ENCODE assay signal across 24 cellular contexts in the genomic region with DNA sequence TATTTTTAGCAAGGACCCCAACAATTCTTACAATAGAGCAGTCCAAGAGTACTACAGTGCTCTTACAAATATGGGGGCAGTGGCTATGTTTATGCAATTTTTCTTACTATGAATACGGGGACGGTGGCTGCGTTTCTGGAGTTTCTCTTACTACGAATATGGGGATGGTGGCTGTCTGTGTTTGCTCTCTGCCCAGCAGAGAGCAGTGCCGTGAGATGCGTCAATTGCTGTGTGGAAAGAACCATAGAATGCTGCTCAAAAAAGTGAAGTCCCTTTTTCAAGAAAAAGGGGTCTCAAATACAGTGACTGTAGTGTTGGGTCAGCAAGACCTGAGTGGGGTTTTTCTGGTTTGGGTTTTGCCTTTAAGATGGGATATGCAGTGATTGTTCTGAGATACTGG.
"Had no signal": no experiment of that assay in that cellular context is flagged by ENCODE, and none has a peak within 500 bp of the region (broad histone marks: within the 10 kb centered on the region; RNA-seq: fewer than 3 reads in every experiment).

No MANE protein-coding gene starts in this region.

- DNase-seq: activated CD4-positive, alpha-beta memory T cell treated with anti-CD3 and anti-CD28 coated beads, Interleukin-2, amount 10 ng/mL, durations not matched to agents 7 days and 5 days; activated CD4-positive, alpha-beta T cell treated with anti-CD3 and anti-CD28 coated beads for 1 hour; activated CD4-positive, alpha-beta T cell treated with anti-CD3 and anti-CD28 coated beads for 4 hours; activated CD4-positive, alpha-beta T cell treated with anti-CD3 and anti-CD28 coated beads, Interleukin-2, amount 10 ng/mL, durations not matched to agents 7 days and 5 days; activated CD4-positive, alpha-beta T cell treated with anti-CD3 and anti-CD28 coated beads, Interleukin-2, amount 50 U/mL, for 4 hours; activated CD8-positive, alpha-beta memory T cell treated with anti-CD3 and anti-CD28 coated beads, Interleukin-2, amount 50 U/mL, for 48 hours; activated gamma-delta T cell; activated naive CD4-positive, alpha-beta T cell; activated naive CD4-positive, alpha-beta T cell treated with anti-CD3 and anti-CD28 coated beads, Interleukin-2, amount 50 U/mL, for 16 hours; activated T-cell treated with anti-CD3 and anti-CD28 coated beads for 4 hours; activated T-cell treated with anti-CD3 and anti-CD28 coated beads, Interleukin-2, amount 50 U/mL, for 24 hours; activated T-cell treated with anti-CD3 and anti-CD28 coated beads, Interleukin-2, amount 50 U/mL, for 72 hours; amniotic stem cell; brain microvascular endothelial cell; effector CD8-positive, alpha-beta T cell; foreskin fibroblast; glutamatergic neuron; heart left ventricle; T-helper 1 cell; T-helper 2 cell had no signal

- H3K27me3 ChIP-seq: brain microvascular endothelial cell, heart left ventricle had no signal

- H3K4me3 ChIP-seq: coronary artery, heart left ventricle had no signal

- ATAC-seq: activated T-cell treated with anti-CD3 and anti-CD28 coated beads, Interleukin-2, amount 50 U/mL, for 72 hours; esophagus mucosa; heart left ventricle; WTC11 had no signal

- H3K27ac ChIP-seq: brain microvascular endothelial cell, coronary artery, heart left ventricle, VCaP had no signal
